In the genomic region with DNA sequence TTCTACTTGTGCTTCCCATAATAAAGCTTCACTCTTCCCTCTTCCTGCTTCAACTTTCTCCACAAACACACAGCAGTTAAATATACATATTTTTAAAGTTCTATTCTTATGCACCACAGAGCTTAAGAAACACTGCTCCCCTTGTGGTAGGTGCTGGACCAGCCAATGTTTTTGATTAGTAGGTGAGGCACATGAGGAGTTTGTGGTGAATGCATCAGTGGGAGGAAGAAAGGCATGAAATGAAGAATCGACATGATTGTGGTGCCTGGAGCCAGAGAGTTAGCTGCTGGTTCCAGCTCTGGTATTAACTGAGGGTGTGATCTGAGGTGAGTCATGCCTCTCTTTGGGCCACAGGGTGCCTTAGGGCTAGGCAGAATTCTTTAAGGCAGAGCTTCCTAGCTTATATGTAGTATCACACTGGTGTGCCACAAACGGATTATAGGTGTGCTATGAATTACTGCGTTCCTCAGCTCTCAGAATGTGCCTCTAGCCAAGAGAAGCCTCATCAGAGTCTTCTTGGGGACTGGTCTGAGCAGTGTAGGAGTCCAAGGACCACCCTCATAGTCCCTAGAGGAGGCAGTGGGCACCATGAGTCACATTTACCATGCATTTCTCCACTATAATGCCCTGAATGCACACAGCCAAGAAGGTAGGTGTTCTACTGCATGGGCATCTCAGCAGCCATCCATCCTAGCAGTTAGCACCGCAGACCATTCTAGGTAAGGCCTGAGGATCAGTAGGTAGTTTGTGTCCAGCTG, we compare ENCODE assay signal across 8 cellular contexts.
DNase-seq lines count a peak whose midpoint lies in the region; ATAC-seq, FAIRE-seq and TF ChIP-seq lines count a peak whose summit lies in the region.

No MANE protein-coding gene starts in this region.

- no peak overlapping the region for H3K4me3 Mint-ChIP-seq in progenitor cell of endocrine pancreas (ENCODE audit: low read depth)

- no peaks in the 10 kb centered on the region for H3K4me1 Mint-ChIP-seq in progenitor cell of endocrine pancreas (ENCODE audit: low read depth)

- SMC1A ChIA-PET in GM12878 (lab: Charles Lee; ENCODE audit: uncharacterized antibody, unreplicated experiment): interaction anchor here (0.7 to 5.6 kb wide), 37 partner anchors 9 to 189 kb away, joined by 3 to 90 read pairs (median 7); no protein-coding TSS in a partner anchor

- FAIRE-seq in GM12878 (lab: Jason Lieb, UNC) (peak; percentile 81), GM12892 (lab: Jason Lieb, UNC) (no peak)

- no peak for TF ChIP-seq EP300 in GM12878 (IDR thresholded peaks at IDR 0.05; ENCODE audit: borderline replicate concordance in 1 of 2, control insufficient read depth in 1 of 2, low read depth in 2 of 2, low read length in 2 of 2)

- 52% methylated on average over 4 of the region's 4 CpGs for WGBS in GM12878 (ENCODE audit: insufficient coverage, insufficient replicate concordance, low lambda C conversion rate, missing lambda C conversion rate)

- no peak overlapping the region for H3K9ac ChIP-seq in GM12878 (ENCODE audit: control insufficient read depth, insufficient read depth, low read length)

- H3K27ac Mint-ChIP-seq in progenitor cell of endocrine pancreas: no peak overlapping the region

- peak; percentile 58 for TF ChIP-seq RAD21 in GM12878 (IDR thresholded peaks at IDR 0.05; ENCODE audit: insufficient read depth, low read depth, low read length)

- H3K9me3 ChIP-seq in BE2C (no peaks in the 10 kb centered on the region), GM12878 (replicated peaks; ENCODE audit: control insufficient read depth, insufficient read depth, low read length) (no peaks in the 10 kb centered on the region; the same call in 2 of the 3 replicates)

- H3K36me3 ChIP-seq in BE2C (no peaks in the 10 kb centered on the region), GM12878 (ENCODE audit: control insufficient read depth in 2 of 2, insufficient read depth in 2 of 2, low read length in 1 of 2) (no peaks in the 10 kb centered on the region)

- no peaks in the 10 kb centered on the region for H3K4me1 ChIP-seq in BE2C
- peaks cover 31% of the 10 kb centered on the region for H3K4me1 ChIP-seq in GM12878 (ENCODE audit: control insufficient read depth, insufficient read depth, low read length)

- peak; percentile 58 for ATAC-seq in GM19035 (IDR thresholded peaks at IDR 0.05; ENCODE audit: unreplicated experiment)
- ATAC-seq in HG03103 (IDR thresholded peaks at IDR 0.05; ENCODE audit: low read depth, unreplicated experiment): peak; percentile 57
- peak; percentile 84 for ATAC-seq in SK-N-SH treated with all-trans-retinoic acid at 6 μM for 48 hours
- ATAC-seq in GM12878: peak; percentile 85

- peaks cover 2% of the 10 kb centered on the region for H3K9me3 Mint-ChIP-seq in progenitor cell of endocrine pancreas (ENCODE audit: low read depth)

- no peaks in the 10 kb centered on the region for H3K36me3 Mint-ChIP-seq in progenitor cell of endocrine pancreas (ENCODE audit: insufficient read depth)

- TF ChIP-seq POLR2A in GM12878 (IDR thresholded peaks at IDR 0.05; ENCODE audit: low read depth, low read length) (no peak), GM12892 (IDR thresholded peaks at IDR 0.05; ENCODE audit: low read depth, low read length) (no peak)

- H3K27me3 Mint-ChIP-seq in progenitor cell of endocrine pancreas: peaks cover 23% of the 10 kb centered on the region

- in situ Hi-C loops in GM12878 (cut with MboI): loop anchor here (5.0 kb wide), 1 partner anchor 34 kb away; no protein-coding TSS in a partner anchor

- H3K79me2 ChIP-seq in GM12878 (ENCODE audit: control insufficient read depth, insufficient read depth, low read length): no peaks in the 10 kb centered on the region

- no TSS peak for BruUV-seq in GM12878 (replicated peaks; lab: Mats Ljungman, UMichigan)

- peak overlapping the region; percentile 51 for H2AFZ ChIP-seq in GM12878 (ENCODE audit: control insufficient read depth, low read depth, low read length)

- POLR2A ChIA-PET in GM12878 (lab: Charles Lee): interaction anchor here (0.6 to 2.8 kb wide), 7 partner anchors 10 to 87 kb away, joined by 3 to 10 read pairs (median 8); no protein-coding TSS in a partner anchor

- H3K27me3 ChIP-seq in BE2C: no peaks in the 10 kb centered on the region
- H3K27me3 ChIP-seq in GM12878 (replicated peaks in 1 of 2; ENCODE audit: control insufficient read depth in 2 of 2, insufficient read depth in 2 of 2, low read length in 1 of 2): no peaks in the 10 kb centered on the region

- TF ChIP-seq CTCF in BE2C (IDR thresholded peaks at IDR 0.05; ENCODE audit: low read depth, low read length) (peak; percentile 31; the same call in 1 of the 2 replicates), GM12878 (IDR thresholded peaks at IDR 0.05 in 2 of 3, conservative IDR thresholded peaks at IDR 0.05 in 1 of 3; ENCODE audit: control insufficient read depth in 2 of 3, extremely low read depth in 1 of 3, insufficient read depth in 1 of 3, low read depth in 3 of 3, low read length in 3 of 3) (peak; percentile 27 to 56 (median 50); a peak in 5 of 6 replicates), progenitor cell of endocrine pancreas (IDR thresholded peaks at IDR 0.05; ENCODE audit: unreplicated experiment) (peak; percentile 39)

- no peak overlapping the region for H3K4me3 ChIP-seq in BE2C (ENCODE audit: low read depth, low read length)
- no peak overlapping the region for H3K4me3 ChIP-seq in GM12878

- 0 out of 2 replicates have a peak overlapping the region, but pooled peaks have one; percentile 3 for H3K4me2 ChIP-seq in GM12878 (ENCODE audit: control insufficient read depth, insufficient read depth)

- CTCF ChIA-PET in GM12878 (lab: Yijun Ruan, JAX): interaction anchor here (0.9 to 5.8 kb wide), 39 partner anchors 9 to 583 kb away, joined by 3 to 94 read pairs (median 6); no protein-coding TSS in a partner anchor

- intact Hi-C loops in GM12878 (cut with micrococcal nuclease; ENCODE audit: unreplicated experiment): loop anchor here (2.0 kb wide), 1 partner anchor 40 kb away; no protein-coding TSS in a partner anchor

- H4K20me1 ChIP-seq in GM12878 (ENCODE audit: control insufficient read depth, insufficient read depth): no peaks in the 10 kb centered on the region

- DNase-seq in BE2C (no peak), GM12878 (ENCODE audit: low read depth, low spot score) (peak; percentile 44), progenitor cell of endocrine pancreas (ENCODE audit: low spot score, unreplicated experiment) (no peak), Ammon's horn (ENCODE audit: low spot score) (no peak), GM12892 (ENCODE audit: insufficient read length) (no peak)

- H3K27ac ChIP-seq in GM12878 (ENCODE audit: control insufficient read depth, insufficient read depth): peak overlapping the region; percentile 7; the same call in 1 of the 2 replicates

- RAD21 ChIA-PET in GM12878 (lab: Charles Lee; ENCODE audit: unreplicated experiment): interaction anchor here (0.7 to 4.6 kb wide), 28 partner anchors 9 to 188 kb away, joined by 3 to 53 read pairs (median 8); no protein-coding TSS in a partner anchor

TF ChIP-seq in SK-N-SH treated with all-trans-retinoic acid at 6 μM for 48 hours, 23 proteins besides CTCF, POLR2A, EP300 and RAD21 (continues in another document):
- TF ChIP-seq, protein P1, sequence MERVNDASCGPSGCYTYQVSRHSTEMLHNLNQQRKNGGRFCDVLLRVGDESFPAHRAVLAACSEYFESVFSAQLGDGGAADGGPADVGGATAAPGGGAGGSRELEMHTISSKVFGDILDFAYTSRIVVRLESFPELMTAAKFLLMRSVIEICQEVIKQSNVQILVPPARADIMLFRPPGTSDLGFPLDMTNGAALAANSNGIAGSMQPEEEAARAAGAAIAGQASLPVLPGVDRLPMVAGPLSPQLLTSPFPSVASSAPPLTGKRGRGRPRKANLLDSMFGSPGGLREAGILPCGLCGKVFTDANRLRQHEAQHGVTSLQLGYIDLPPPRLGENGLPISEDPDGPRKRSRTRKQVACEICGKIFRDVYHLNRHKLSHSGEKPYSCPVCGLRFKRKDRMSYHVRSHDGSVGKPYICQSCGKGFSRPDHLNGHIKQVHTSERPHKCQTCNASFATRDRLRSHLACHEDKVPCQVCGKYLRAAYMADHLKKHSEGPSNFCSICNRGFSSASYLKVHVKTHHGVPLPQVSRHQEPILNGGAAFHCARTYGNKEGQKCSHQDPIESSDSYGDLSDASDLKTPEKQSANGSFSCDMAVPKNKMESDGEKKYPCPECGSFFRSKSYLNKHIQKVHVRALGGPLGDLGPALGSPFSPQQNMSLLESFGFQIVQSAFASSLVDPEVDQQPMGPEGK (CRISPR knock-in tag; IDR thresholded peaks at IDR 0.05; ENCODE audit: borderline replicate concordance): no peak
- TF ChIP-seq TCF4 (CRISPR knock-in tag; IDR thresholded peaks at IDR 0.05; ENCODE audit: borderline replicate concordance): no peak

TF ChIP-seq in GM12878, 131 proteins besides CTCF, POLR2A, EP300 and RAD21 (continues in another document):
- TF ChIP-seq ZNF24 (IDR thresholded peaks at IDR 0.05) (no peak), SMC3 (IDR thresholded peaks at IDR 0.05; ENCODE audit: borderline replicate concordance, low read length) (peak; percentile 20; the same call in 1 of the 2 replicates), CEBPB (IDR thresholded peaks at IDR 0.05; ENCODE audit: borderline replicate concordance in 1 of 2, low read depth in 2 of 2, low read length in 2 of 2) (no peak), KAT2A (conservative IDR thresholded peaks at IDR 0.05; ENCODE audit: control insufficient read depth, low read depth, low read length) (no peak), IKZF2 (IDR thresholded peaks at IDR 0.05) (peak; percentile 36 to 55; a peak in 2 of 4 replicates)
- TF ChIP-seq, protein P2, sequence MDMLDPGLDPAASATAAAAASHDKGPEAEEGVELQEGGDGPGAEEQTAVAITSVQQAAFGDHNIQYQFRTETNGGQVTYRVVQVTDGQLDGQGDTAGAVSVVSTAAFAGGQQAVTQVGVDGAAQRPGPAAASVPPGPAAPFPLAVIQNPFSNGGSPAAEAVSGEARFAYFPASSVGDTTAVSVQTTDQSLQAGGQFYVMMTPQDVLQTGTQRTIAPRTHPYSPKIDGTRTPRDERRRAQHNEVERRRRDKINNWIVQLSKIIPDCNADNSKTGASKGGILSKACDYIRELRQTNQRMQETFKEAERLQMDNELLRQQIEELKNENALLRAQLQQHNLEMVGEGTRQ (IDR thresholded peaks at IDR 0.05; ENCODE audit: borderline replicate concordance, low read depth, low read length): no peak
- TF ChIP-seq, protein P3, sequence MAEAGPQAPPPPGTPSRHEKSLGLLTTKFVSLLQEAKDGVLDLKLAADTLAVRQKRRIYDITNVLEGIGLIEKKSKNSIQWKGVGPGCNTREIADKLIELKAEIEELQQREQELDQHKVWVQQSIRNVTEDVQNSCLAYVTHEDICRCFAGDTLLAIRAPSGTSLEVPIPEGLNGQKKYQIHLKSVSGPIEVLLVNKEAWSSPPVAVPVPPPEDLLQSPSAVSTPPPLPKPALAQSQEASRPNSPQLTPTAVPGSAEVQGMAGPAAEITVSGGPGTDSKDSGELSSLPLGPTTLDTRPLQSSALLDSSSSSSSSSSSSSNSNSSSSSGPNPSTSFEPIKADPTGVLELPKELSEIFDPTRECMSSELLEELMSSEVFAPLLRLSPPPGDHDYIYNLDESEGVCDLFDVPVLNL (IDR thresholded peaks at IDR 0.05; ENCODE audit: low read depth, low read length): no peak
